1 cellular context compared by ENCODE assay signal in genomic region chr10:35132727-35133126, GRCh38.
TF ChIP-seq lines count a peak whose summit lies in the region.

No MANE protein-coding gene starts in this region.

TF ChIP-seq in WTC11, 78 proteins besides CTCF, POLR2A, EP300 and RAD21 (continued from another document):
- TF ChIP-seq ZNF425 (CRISPR knock-in tag; conservative IDR thresholded peaks at IDR 0.05), result no peak
- TF ChIP-seq JAZF1 (CRISPR knock-in tag; IDR thresholded peaks at IDR 0.05), result no peak
- TF ChIP-seq CREM (CRISPR knock-in tag; IDR thresholded peaks at IDR 0.05), result no peak
- no peak for TF ChIP-seq NR2C2 (CRISPR knock-in tag; IDR thresholded peaks at IDR 0.05)
- TF ChIP-seq HMGXB4 (CRISPR knock-in tag; IDR thresholded peaks at IDR 0.05), result no peak
- no peak for TF ChIP-seq EMX1 (CRISPR knock-in tag; IDR thresholded peaks at IDR 0.05)
- no peak for TF ChIP-seq ZNF416 (CRISPR knock-in tag; IDR thresholded peaks at IDR 0.05)
- no peak for TF ChIP-seq CDX4 (CRISPR knock-in tag; IDR thresholded peaks at IDR 0.05; ENCODE audit: borderline replicate concordance)
- no peak for TF ChIP-seq SP1 (CRISPR knock-in tag; conservative IDR thresholded peaks at IDR 0.05)
- no peak for TF ChIP-seq ZBTB21 (CRISPR knock-in tag; IDR thresholded peaks at IDR 0.05; ENCODE audit: borderline replicate concordance)
